Comparison of ENCODE assay signal across 8 cellular contexts in the genomic region with DNA sequence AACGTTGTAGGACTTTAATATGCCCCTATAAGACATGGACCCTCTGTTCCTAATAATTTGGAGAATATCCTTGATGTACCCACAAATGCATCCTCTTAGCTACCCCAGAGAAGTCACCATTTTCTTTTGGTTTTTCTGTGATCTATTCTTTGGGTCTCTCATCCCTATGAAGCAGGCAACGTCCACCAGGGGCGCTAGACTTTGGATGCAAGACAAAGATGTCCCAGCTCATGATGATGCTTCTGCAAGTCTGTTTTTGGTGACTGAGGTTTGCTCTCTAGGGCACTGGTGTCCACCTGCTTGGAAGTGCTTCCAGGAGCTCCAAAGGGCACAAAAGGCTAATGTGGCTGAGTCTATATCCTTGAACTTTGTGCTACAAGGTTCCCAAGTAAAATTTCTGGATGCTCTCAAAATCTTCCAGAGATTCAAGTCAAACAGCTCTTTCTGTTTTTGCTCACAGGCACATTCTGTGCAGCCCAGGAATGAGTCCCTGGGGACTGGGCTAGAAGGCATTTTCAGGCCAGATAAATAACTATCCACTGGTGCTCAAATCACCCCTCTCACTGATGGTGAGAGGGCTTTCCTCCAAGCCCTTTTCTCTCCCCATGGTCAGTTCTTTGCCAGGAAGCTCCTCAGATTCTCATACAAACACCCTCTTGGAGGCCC.
DNase-seq lines count a peak whose midpoint lies in the region; ATAC-seq and TF ChIP-seq lines count a peak whose summit lies in the region.

No MANE protein-coding gene starts in this region.

- BruUV-seq in MCF 10A (replicated peaks; lab: Mats Ljungman, UMichigan) (no TSS peak), PC-3 (replicated peaks; lab: Mats Ljungman, UMichigan) (no TSS peak)

- no peaks in the 10 kb centered on the region for H3K9me2 ChIP-seq in PC-3 (replicated peaks; ENCODE audit: low read length)

- H3K9me3 ChIP-seq in breast epithelium (no peaks in the 10 kb centered on the region), PC-3 (ENCODE audit: low read length) (no peaks in the 10 kb centered on the region)

- TF ChIP-seq CTCF in MCF 10A (IDR thresholded peaks at IDR 0.05; ENCODE audit: unreplicated experiment) (peak; percentile 43), breast epithelium (IDR thresholded peaks at IDR 0.05) (peak in 1 of 3 donors; percentile 41), PC-3 (conservative IDR thresholded peaks at IDR 0.05; ENCODE audit: low read depth, low read length) (peak; percentile 84), endothelial cell (IDR thresholded peaks at IDR 0.05; ENCODE audit: unreplicated experiment) (peak; percentile 65), retinal pigment epithelial cell (conservative IDR thresholded peaks at IDR 0.05; ENCODE audit: low read depth, low read length) (peak; percentile 60)

- no peaks in the 10 kb centered on the region for H3K4me1 ChIP-seq in breast epithelium
- H3K4me1 ChIP-seq in PC-3 (ENCODE audit: insufficient read depth, low read length) = no peaks in the 10 kb centered on the region

- H3K27ac ChIP-seq in breast epithelium = no peak overlapping the region
- H3K27ac ChIP-seq in PC-3 (ENCODE audit: low read length) = no peak overlapping the region

- H3K4me2 ChIP-seq in PC-3 (ENCODE audit: low read length) = no peak overlapping the region

- H3K9me3 Mint-ChIP-seq in MCF 10A (ENCODE audit: unreplicated experiment) = no peaks in the 10 kb centered on the region
- H3K9me3 Mint-ChIP-seq in endothelial cell (ENCODE audit: unreplicated experiment) = no peaks in the 10 kb centered on the region

- POLR2A ChIA-PET in MCF 10A (lab: Yijun Ruan, JAX) (interaction anchor here (1.1 to 1.6 kb wide), 2 partner anchors 10 to 29 kb away, joined by 3 to 4 read pairs; no protein-coding TSS in a partner anchor), PC-3 (lab: Charles Lee; ENCODE audit: unreplicated experiment) (no interaction called here)

- H3K27me3 Mint-ChIP-seq in MCF 10A (ENCODE audit: insufficient read depth, unreplicated experiment) (no peaks in the 10 kb centered on the region), endothelial cell (ENCODE audit: unreplicated experiment) (peaks cover 1% of the 10 kb centered on the region)

- DNase-seq in MCF 10A (ENCODE audit: unreplicated experiment) (peak; percentile 49), breast epithelium (ENCODE audit: low spot score in 2 of 2) (no peak), PC-3 (peak; percentile 42), endothelial cell (ENCODE audit: low spot score) (peak; percentile 48), retinal pigment epithelial cell (ENCODE audit: low read depth) (no peak), NCI-H1436 treated with DMSO at 0.1 percent for 48 hours (lab: John Stamatoyannopoulos, UW) (no peak), SKM-1 treated with dmso at 0.1 percent for 144 hours (lab: John Stamatoyannopoulos, UW; ENCODE audit: unreplicated experiment) (no peak)

- H2AFZ ChIP-seq in PC-3 (ENCODE audit: low read length) = no peak overlapping the region

- H3K4me3 ChIP-seq in breast epithelium = no peak overlapping the region
- H3K4me3 ChIP-seq in PC-3 (ENCODE audit: low read length) = no peak overlapping the region
- no peak overlapping the region for H3K4me3 ChIP-seq in retinal pigment epithelial cell (ENCODE audit: low read length)

- TF ChIP-seq POLR2A in breast epithelium (IDR thresholded peaks at IDR 0.05) = no peak

- H3K27me3 ChIP-seq in breast epithelium (no peaks in the 10 kb centered on the region), PC-3 (ENCODE audit: low read length) (no peaks in the 10 kb centered on the region)

- ATAC-seq in PC-3 (no peak), GM19328 (IDR thresholded peaks at IDR 0.05; ENCODE audit: unreplicated experiment) (no peak)

- H3K4me1 Mint-ChIP-seq in MCF 10A (ENCODE audit: insufficient read depth, unreplicated experiment) (no peaks in the 10 kb centered on the region), endothelial cell (ENCODE audit: unreplicated experiment) (no peaks in the 10 kb centered on the region)

- no peaks in the 10 kb centered on the region for H3K36me3 Mint-ChIP-seq in MCF 10A (ENCODE audit: insufficient read depth, unreplicated experiment)
- no peaks in the 10 kb centered on the region for H3K36me3 Mint-ChIP-seq in endothelial cell (ENCODE audit: low read depth, unreplicated experiment)

- H3K27ac Mint-ChIP-seq in MCF 10A (ENCODE audit: low read depth, unreplicated experiment) (no peak overlapping the region), endothelial cell (ENCODE audit: unreplicated experiment) (no peak overlapping the region)

- H3K36me3 ChIP-seq in breast epithelium (no peaks in the 10 kb centered on the region), PC-3 (ENCODE audit: low read depth, low read length) (no peaks in the 10 kb centered on the region)

- intact Hi-C loops in MCF 10A (cut with micrococcal nuclease) (no loop called here), breast epithelium (cut with DNase I; ENCODE audit: low total_unique reads) (no loop called here), PC-3 (cut with micrococcal nuclease) (no loop called here)

- no peaks in the 10 kb centered on the region for H3F3A ChIP-seq in PC-3 (ENCODE audit: low read length, unreplicated experiment)

- no peaks in the 10 kb centered on the region for H4K20me1 ChIP-seq in PC-3 (ENCODE audit: low read length)

- H3K4me3 Mint-ChIP-seq in MCF 10A (ENCODE audit: unreplicated experiment) (no peak overlapping the region), endothelial cell (ENCODE audit: unreplicated experiment) (no peak overlapping the region)

- H3K79me2 ChIP-seq in PC-3 (ENCODE audit: low read length) = no peaks in the 10 kb centered on the region

- no peak overlapping the region for H3K9ac ChIP-seq in PC-3 (ENCODE audit: low read length)

- CTCF ChIA-PET in MCF 10A (lab: Yijun Ruan, JAX) (interaction anchor here (0.5 to 1.9 kb wide), 30 partner anchors 8 to 781 kb away, joined by 3 to 11 read pairs (median 3); no protein-coding TSS in a partner anchor), PC-3 (lab: Charles Lee) (interaction anchor here (0.6 to 0.9 kb wide), 2 partner anchors 97 to 131 kb away, joined by 3 read pairs; no protein-coding TSS in a partner anchor)

Comparison
In these comparisons a context has a peak if more than half of its experiments do, and no peak if none do; other contexts are left out.
1. DNase-seq: peak in MCF 10A (single experiment), PC-3 (single experiment) and endothelial cell (single experiment); none in breast epithelium (0 of 2), retinal pigment epithelial cell (single experiment), NCI-H1436 treated with DMSO at 0.1 percent for 48 hours (single experiment) and SKM-1 treated with dmso at 0.1 percent for 144 hours (single experiment).